Comparison of ENCODE assay signal across 8 cellular contexts in genomic region chrX:68432648-68433047, GRCh38. TPM values are rescaled to one million over a fixed set of nuclear protein-coding genes. Genes with fewer than 3 reads are reported as not detected.
DNase-seq lines count a peak whose midpoint lies in the region; ATAC-seq and TF ChIP-seq lines count a peak whose summit lies in the region.

No MANE protein-coding gene starts in this region.

- H3K4me1 ChIP-seq in heart right ventricle: peaks cover 0 to 17% (median 5%) of the 10 kb centered on the region in 9 donors

- H3K9me3 ChIP-seq in heart right ventricle: no peaks in the 10 kb centered on the region

- 1 to 6% methylated on average over 12 of the region's 12 CpGs for WGBS in heart right ventricle, 2 donors

- H3K36me3 ChIP-seq in H7 (replicated peaks; ENCODE audit: control insufficient read depth, insufficient read depth, low read length) (no peaks in the 10 kb centered on the region), heart right ventricle (no peaks in the 10 kb centered on the region)

- TF ChIP-seq CTCF in WI38 (IDR thresholded peaks at IDR 0.05; ENCODE audit: low read depth, low read length) (0 out of 2 replicates have a peak, but pooled peaks have one; percentile 12), heart right ventricle (IDR thresholded peaks at IDR 0.05) (no peak), retinal pigment epithelial cell (conservative IDR thresholded peaks at IDR 0.05; ENCODE audit: low read depth, low read length) (no peak)

- H3K27ac ChIP-seq in heart right ventricle: peak overlapping the region in 9 of 10 donors; percentile 73 to 90 (median 87)

- H3K27me3 ChIP-seq in H7 (ENCODE audit: control insufficient read depth, insufficient read depth, low read length): no peaks in the 10 kb centered on the region
- H3K27me3 ChIP-seq in heart right ventricle: peaks cover 0 to 39% (median 0%) of the 10 kb centered on the region in 7 donors

- H3K4me3 ChIP-seq in H7 (ENCODE audit: insufficient read depth, low read depth, low read length): peak overlapping the region; percentile 66
- H3K4me3 ChIP-seq in WI38 (ENCODE audit: low read depth, low read length): peak overlapping the region; percentile 67
- peak overlapping the region; percentile 49 to 85 (median 68) for H3K4me3 ChIP-seq in heart right ventricle
- peak overlapping the region; percentile 64 for H3K4me3 ChIP-seq in retinal pigment epithelial cell (ENCODE audit: low read length)

- DNase-seq in H7 (peak; percentile 4), heart right ventricle (no peak), retinal pigment epithelial cell (ENCODE audit: low read depth) (no peak), SIG-M5 (lab: John Stamatoyannopoulos, UW) (no peak)
- no peak for DNase-seq in stimulated activated naive CD4-positive, alpha-beta T cell treated with Interleukin-2 at 50 U/mL for 16 hours (lab: John Stamatoyannopoulos, UW)

- intact Hi-C loops in heart right ventricle (cut with DNase I): no loop called here

- peak in 6 of 8 donors; percentile 2 to 32 (median 16) for ATAC-seq in heart right ventricle
- no peak for ATAC-seq in HG02852 (IDR thresholded peaks at IDR 0.05; ENCODE audit: unreplicated experiment)
- no peak for ATAC-seq in HG02885 (IDR thresholded peaks at IDR 0.05; ENCODE audit: poor library complexity, unreplicated experiment)

RNA-seq across cellular contexts. Expression of gene OPHN1, which starts 0.6 kb away (rescaled TPM):
- 2.6 and 2.9 TPM in 2 replicates for total RNA-seq in H7 (2014; rRNA removed; shearing (Covaris generic))
- total RNA-seq in heart right ventricle: 1 to 10 TPM; 3.4 to 7.1 (median 5.4) TPM
- 1 to 10 TPM; 2.1 to 2.7 TPM for polyA plus RNA-seq in heart right ventricle

Comparison
In these comparisons a context has a peak if more than half of its experiments do, and no peak if none do; other contexts are left out.
1. ATAC-seq: peak in heart right ventricle (6 of 8); none in HG02852 (single experiment) and HG02885 (single experiment).
2. Peak in every context shown above with its lines, with median percentiles within 50 percentile points of each other: H3K4me3 ChIP-seq.